12 cellular contexts compared by ENCODE assay signal in the genomic region with DNA sequence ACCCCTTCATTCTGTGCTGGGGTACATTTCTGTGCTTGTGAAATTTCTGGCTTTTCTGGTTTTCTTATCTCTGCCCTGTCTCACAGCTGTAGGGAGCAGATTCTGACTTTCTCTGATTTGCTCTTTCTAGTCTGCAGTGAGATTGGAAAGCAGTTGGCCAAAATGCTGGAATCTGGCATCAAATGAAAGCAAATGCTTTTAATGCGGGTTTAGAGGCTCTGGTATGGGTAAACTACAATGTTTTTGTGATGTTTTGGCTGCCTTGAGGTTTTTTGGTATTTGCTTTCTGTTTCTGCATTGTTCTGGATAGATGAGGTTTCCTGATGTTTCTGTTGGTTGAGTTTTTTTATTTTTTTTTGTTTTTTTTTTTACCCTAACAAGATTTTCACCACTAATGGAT. TPM values are rescaled to one million over a fixed set of nuclear protein-coding genes. Genes with fewer than 3 reads are reported as not detected.
DNase-seq lines count a peak whose midpoint lies in the region; ATAC-seq and TF ChIP-seq lines count a peak whose summit lies in the region.
"Had no signal": no experiment of that assay in that cellular context is flagged by ENCODE, and none has a peak within 500 bp of the region (broad histone marks: within the 10 kb centered on the region; RNA-seq: fewer than 3 reads in every experiment).

No MANE protein-coding gene starts in this region.

- no peaks in the 10 kb centered on the region for H3K36me3 ChIP-seq in esophagus muscularis mucosa

- H3K27me3 ChIP-seq in esophagus muscularis mucosa, result no peaks in the 10 kb centered on the region

- no peaks in the 10 kb centered on the region for H3K9me3 ChIP-seq in esophagus muscularis mucosa
- H3K9me3 ChIP-seq: A549 had no signal

- H3K4me3 Mint-ChIP-seq in activated CD8-positive, alpha-beta memory T cell treated with anti-CD3 and anti-CD28 coated beads, Interleukin-2, amount 10 ng/mL, durations not matched to agents 7 days and 5 days, result peak overlapping the region; percentile 5
- peak overlapping the region in 1 of 2 donors; percentile 43 for H3K4me3 Mint-ChIP-seq in effector memory CD8-positive, alpha-beta T cell
- H3K4me3 Mint-ChIP-seq: H9 had no signal

- intact Hi-C loops in esophagus muscularis mucosa (cut with DNase I), result no loop called here

- WGBS in esophagus muscularis mucosa, result 61% methylated on average over 1 of the region's 1 CpG

- H3K9me3 Mint-ChIP-seq in activated CD8-positive, alpha-beta memory T cell treated with anti-CD3 and anti-CD28 coated beads, Interleukin-2, amount 10 ng/mL, durations not matched to agents 7 days and 5 days (ENCODE audit: low read depth), result no peaks in the 10 kb centered on the region
- peaks cover 0 to 2% of the 10 kb centered on the region in 2 donors for H3K9me3 Mint-ChIP-seq in effector memory CD8-positive, alpha-beta T cell

- POLR2A ChIA-PET in GM10248 (lab: Yijun Ruan, JAX), result no interaction called here

- ATAC-seq in activated CD8-positive, alpha-beta memory T cell treated with anti-CD3 and anti-CD28 coated beads, Interleukin-2, amount 10 ng/mL, durations not matched to agents 7 days and 5 days, result peak; percentile 25
- ATAC-seq in effector memory CD8-positive, alpha-beta T cell (replicated peaks), result peak; percentile 26
- no peak for ATAC-seq in GM19324 (IDR thresholded peaks at IDR 0.05; ENCODE audit: low FRiP score, unreplicated experiment)
- ATAC-seq: A549 had no signal

- peaks cover 31% of the 10 kb centered on the region for H3K4me1 Mint-ChIP-seq in activated CD8-positive, alpha-beta memory T cell treated with anti-CD3 and anti-CD28 coated beads, Interleukin-2, amount 10 ng/mL, durations not matched to agents 7 days and 5 days
- peaks cover 11 to 15% of the 10 kb centered on the region in 2 donors for H3K4me1 Mint-ChIP-seq in effector memory CD8-positive, alpha-beta T cell (ENCODE audit: low read depth in 2 of 2)
- H3K4me1 Mint-ChIP-seq: H9 had no signal

- no peak overlapping the region for H3K4me3 ChIP-seq in esophagus muscularis mucosa
- H3K4me3 ChIP-seq: A549 had no signal

- peaks cover 0 to 4% (median 2%) of the 10 kb centered on the region in 4 donors for H3K4me1 ChIP-seq in esophagus muscularis mucosa
- H3K4me1 ChIP-seq: A549 had no signal

- TF ChIP-seq EP300 in esophagus muscularis mucosa (IDR thresholded peaks at IDR 0.05), result no peak

- no peak overlapping the region for H3K27ac ChIP-seq in esophagus muscularis mucosa (replicated peaks in 1 of 4)
- H3K27ac ChIP-seq: A549 had no signal

- no peak for TF ChIP-seq POLR2A in esophagus muscularis mucosa (IDR thresholded peaks at IDR 0.05; ENCODE audit: low read depth)

- H3K27ac Mint-ChIP-seq in activated CD8-positive, alpha-beta memory T cell treated with anti-CD3 and anti-CD28 coated beads, Interleukin-2, amount 10 ng/mL, durations not matched to agents 7 days and 5 days, result peak overlapping the region; percentile 87
- peak overlapping the region in 1 of 2 donors; percentile 31 for H3K27ac Mint-ChIP-seq in effector memory CD8-positive, alpha-beta T cell
- H3K27ac Mint-ChIP-seq: H9 had no signal

- TF ChIP-seq CTCF in GM10248 (IDR thresholded peaks at IDR 0.05; ENCODE audit: control extremely low read depth, extremely low read depth, low read depth, missing control alignments) (no peak), esophagus muscularis mucosa (IDR thresholded peaks at IDR 0.05) (no peak)

- H3K27me3 Mint-ChIP-seq in activated CD8-positive, alpha-beta memory T cell treated with anti-CD3 and anti-CD28 coated beads, Interleukin-2, amount 10 ng/mL, durations not matched to agents 7 days and 5 days, result peaks cover 4% of the 10 kb centered on the region
- H3K27me3 Mint-ChIP-seq in effector memory CD8-positive, alpha-beta T cell, result peaks cover 21 to 44% of the 10 kb centered on the region in 2 donors

- DNase-seq in activated CD8-positive, alpha-beta memory T cell treated with anti-CD3 and anti-CD28 coated beads, Interleukin-2, amount 10 ng/mL, durations not matched to agents 7 days and 5 days, result no peak
- no peak for DNase-seq in activated CD8-positive, alpha-beta memory T cell treated with anti-CD3 and anti-CD28 coated beads, Interleukin-2, amount 50 U/mL, for 48 hours
- peak; percentile 35 for DNase-seq in OCI-M1 (lab: John Stamatoyannopoulos, UW)
- no peak for DNase-seq in effector memory CD8-positive, alpha-beta T cell
- DNase-seq in renal cortical epithelial cell (ENCODE audit: low read depth), result peak; percentile 25
- DNase-seq in GM10248 (ENCODE audit: extremely low spot score), result no peak
- DNase-seq in esophagus muscularis mucosa (ENCODE audit: extremely low spot score), result no peak
- DNase-seq: amygdala, H9, naive B cell had no signal

- CTCF ChIA-PET in activated CD8-positive, alpha-beta memory T cell treated with anti-CD3 and anti-CD28 coated beads, Interleukin-2, amount 10 ng/mL, durations not matched to agents 7 days and 5 days (lab: Charles Lee), result no interaction called here
- CTCF ChIA-PET in GM10248 (lab: Yijun Ruan, JAX), result interaction anchor here (2.3 to 2.4 kb wide), 2 partner anchors 9 to 18 kb away, joined by 10 to 13 read pairs; no protein-coding TSS in a partner anchor

- H3K36me3 Mint-ChIP-seq in activated CD8-positive, alpha-beta memory T cell treated with anti-CD3 and anti-CD28 coated beads, Interleukin-2, amount 10 ng/mL, durations not matched to agents 7 days and 5 days, result peaks cover 6% of the 10 kb centered on the region
- no peaks in the 10 kb centered on the region for H3K36me3 Mint-ChIP-seq in effector memory CD8-positive, alpha-beta T cell (ENCODE audit: insufficient read depth)

RNA-seq across cellular contexts. Expression of a gene that starts 23.8 kb away (rescaled TPM):
- total RNA-seq in activated CD8-positive, alpha-beta memory T cell treated with anti-CD3 and anti-CD28 coated beads, Interleukin-2, amount 10 ng/mL, durations not matched to agents 7 days and 5 days, result 1 to 10 TPM; 9.6 to 9.9 TPM
- total RNA-seq in renal cortical epithelial cell (28.3 and 39.2 TPM in 2 replicates), esophagus muscularis mucosa (10 to 100 TPM; 24.0 to 33.2 (median 26.9) TPM)

Comparison
In these comparisons a context has a peak if more than half of its experiments do, and no peak if none do; other contexts are left out.
1. DNase-seq: peak in OCI-M1 (single experiment) and renal cortical epithelial cell (single experiment); none in activated CD8-positive, alpha-beta memory T cell treated with anti-CD3 and anti-CD28 coated beads, Interleukin-2, amount 10 ng/mL, durations not matched to agents 7 days and 5 days (single experiment), activated CD8-positive, alpha-beta memory T cell treated with anti-CD3 and anti-CD28 coated beads, Interleukin-2, amount 50 U/mL, for 48 hours (single experiment), effector memory CD8-positive, alpha-beta T cell (0 of 3), GM10248 (single experiment) and esophagus muscularis mucosa (single experiment).